ENCODE assay signal across 8 cellular contexts in genomic region chr16:352547-353403, GRCh38. TPM values are rescaled to one million over a fixed set of nuclear protein-coding genes. Genes with fewer than 3 reads are reported as not detected.
DNase-seq lines count a peak whose midpoint lies in the region; ATAC-seq and TF ChIP-seq lines count a peak whose summit lies in the region.

AXIN1 (minus strand) TSS chr16:352723; CDS start chr16:347025, 5,698 bp downstream.

- peaks cover 15% of the 10 kb centered on the region for H3K4me1 ChIP-seq in mucosa of descending colon (ENCODE audit: low read depth)

- peak within 1 kb of the TSS; percentile 36 for H3K27ac Mint-ChIP-seq in Calu3 (ENCODE audit: unreplicated experiment)

- H3K9me3 ChIP-seq in mucosa of descending colon, result no peaks in the 10 kb centered on the region

- H3K27me3 Mint-ChIP-seq in Calu3 (ENCODE audit: unreplicated experiment), result no peaks in the 10 kb centered on the region

- H3K27ac ChIP-seq in epithelial cell of prostate, result peak within 1 kb of the TSS; percentile 93

- H3K4me1 Mint-ChIP-seq in Calu3 (ENCODE audit: low read depth, unreplicated experiment), result peaks cover 15% of the 10 kb centered on the region

- no peaks in the 10 kb centered on the region for H3K36me3 ChIP-seq in mucosa of descending colon (ENCODE audit: low read depth)

- intact Hi-C loops in Calu3 (cut with micrococcal nuclease; ENCODE audit: unreplicated experiment), result no loop called here
- intact Hi-C loops in mucosa of descending colon (cut with DNase I, micrococcal nuclease), result no loop called here

- DNase-seq in Calu3 (peak; percentile 100), OCI-M2 (lab: John Stamatoyannopoulos, UW; ENCODE audit: unreplicated experiment) (peak; percentile 75), activated T-cell treated with anti-CD3 and anti-CD28 coated beads for 4 hours (peak; percentile 100), epithelial cell of prostate (ENCODE audit: low read depth, low spot score) (peak; percentile 74), mucosa of descending colon (peak; percentile 100)
- peak; percentile 91 for DNase-seq in Jurkat, Clone E6-1 (ENCODE audit: low read depth, low spot score)
- peak; percentile 100 for DNase-seq in stimulated activated CD8-positive, alpha-beta memory T cell treated with anti-CD3 and anti-CD28 coated beads, Interleukin-4, amount 100 ng/mL, for 1 hour (ENCODE audit: low read depth in 2 of 2, low spot score in 1 of 2)

- peak within 1 kb of the TSS; percentile 65 for H3K4me3 ChIP-seq in Jurkat, Clone E6-1 (ENCODE audit: low read length)
- H3K4me3 ChIP-seq in mucosa of descending colon, result peak within 1 kb of the TSS; percentile 68

- BruUV-seq in Calu3 (replicated peaks; lab: Mats Ljungman, UMichigan), result no TSS peak

- peak; percentile 60 for ATAC-seq in GM21515 (IDR thresholded peaks at IDR 0.05; ENCODE audit: unreplicated experiment)
- peak; percentile 93 for ATAC-seq in mucosa of descending colon

- H3K36me3 Mint-ChIP-seq in Calu3 (ENCODE audit: insufficient read depth, unreplicated experiment), result peaks cover 27% of the 10 kb centered on the region

- H3K9me3 Mint-ChIP-seq in Calu3 (ENCODE audit: low read depth, unreplicated experiment), result no peaks in the 10 kb centered on the region

- CTCF ChIA-PET in Calu3 (lab: Charles Lee), result interaction anchor here (0.5 to 1.0 kb wide), 25 partner anchors 9 to 1488 kb away, joined by 3 to 18 read pairs (median 5); partner anchors contain the start of genes FAM234A, LUC7L, MRPL28 and POLR3K

- TF ChIP-seq CTCF in Calu3 (IDR thresholded peaks at IDR 0.05; ENCODE audit: unreplicated experiment) (peak; percentile 71), mucosa of descending colon (IDR thresholded peaks at IDR 0.05) (peak; percentile 64)

- peak within 1 kb of the TSS; percentile 71 for H3K4me3 Mint-ChIP-seq in Calu3 (ENCODE audit: low read depth, unreplicated experiment)

RNA-seq across cellular contexts. Expression of gene AXIN1, which starts in this region (rescaled TPM):
- 49.8 and 52.5 TPM in 2 replicates for total RNA-seq in Calu3 (2022)
- polyA plus RNA-seq in Jurkat, Clone E6-1 (2012; ENCODE audit: insufficient read depth, insufficient read length), result 19.8 TPM
- 10 to 100 TPM; 33.0 to 46.3 (median 40.0) TPM for total RNA-seq in mucosa of descending colon

Comparison
In these comparisons a context has a peak if more than half of its experiments do, and no peak if none do; other contexts are left out.
1. Peak in every context shown above with its lines: DNase-seq, ATAC-seq, H3K4me3 ChIP-seq and H3K27ac ChIP-seq.